1 cellular context compared by ENCODE assay signal in genomic region chr2:131671841-131672470, GRCh38.
TF ChIP-seq lines count a peak whose summit lies in the region.

No MANE protein-coding gene starts in this region.

TF ChIP-seq in H1, 55 proteins besides CTCF, POLR2A, EP300 and RAD21:
- peak; percentile 57; the same call in 1 of the 2 replicates for TF ChIP-seq MAX (IDR thresholded peaks at IDR 0.05)
- peak; percentile 46; the same call in 1 of the 2 replicates for TF ChIP-seq E2F6 (IDR thresholded peaks at IDR 0.05)
